ENCODE assay signal across 13 cellular contexts in genomic region chr10:95531994-95532399, GRCh38. TPM values are rescaled to one million over a fixed set of nuclear protein-coding genes. Genes with fewer than 3 reads are reported as not detected.
DNase-seq lines count a peak whose midpoint lies in the region; ATAC-seq, FAIRE-seq and TF ChIP-seq lines count a peak whose summit lies in the region.
"Had no signal": no experiment of that assay in that cellular context is flagged by ENCODE, and none has a peak within 500 bp of the region (broad histone marks: within the 10 kb centered on the region; RNA-seq: fewer than 3 reads in every experiment).

No MANE protein-coding gene starts in this region.

- no peaks in the 10 kb centered on the region for H3K36me3 Mint-ChIP-seq in activated CD4-positive, alpha-beta T cell treated with anti-CD3 and anti-CD28 coated beads, Interleukin-2, amount 10 ng/mL, durations not matched to agents 7 days and 5 days (ENCODE audit: low read depth)
- H3K36me3 Mint-ChIP-seq: activated naive CD4-positive, alpha-beta T cell treated with anti-CD3 and anti-CD28 coated beads, Interleukin-2, amount 50 U/mL, for 72 hours had no signal

- no peak overlapping the region for H3K4me3 Mint-ChIP-seq in activated CD4-positive, alpha-beta T cell treated with anti-CD3 and anti-CD28 coated beads, Interleukin-2, amount 10 ng/mL, durations not matched to agents 7 days and 5 days
- H3K4me3 Mint-ChIP-seq: stimulated activated naive CD8-positive, alpha-beta T cell treated with anti-CD3 and anti-CD28 coated beads, Interleukin-15, amount 100 ng/mL, for 72 hours had no signal

- no peaks in the 10 kb centered on the region for H4K20me1 ChIP-seq in Loucy (ENCODE audit: insufficient read depth, low read length, poor library complexity, severe bottlenecking)

- H3K27ac Mint-ChIP-seq in activated CD4-positive, alpha-beta T cell treated with anti-CD3 and anti-CD28 coated beads, Interleukin-2, amount 10 ng/mL, durations not matched to agents 7 days and 5 days: no peak overlapping the region
- H3K27ac Mint-ChIP-seq: progenitor cell of endocrine pancreas had no signal

- peak; percentile 83 for FAIRE-seq in GM12892 (lab: Jason Lieb, UNC)
- no peak for FAIRE-seq in HTR-8/SVneo (lab: Jason Lieb, UNC)

- H3K9me3 Mint-ChIP-seq in activated CD4-positive, alpha-beta T cell treated with anti-CD3 and anti-CD28 coated beads, Interleukin-2, amount 10 ng/mL, durations not matched to agents 7 days and 5 days: no peaks in the 10 kb centered on the region
- H3K9me3 Mint-ChIP-seq: activated naive CD4-positive, alpha-beta T cell treated with anti-CD3 and anti-CD28 coated beads, Interleukin-2, amount 50 U/mL, for 72 hours; stimulated activated naive CD8-positive, alpha-beta T cell treated with anti-CD3 and anti-CD28 coated beads, Interleukin-15, amount 100 ng/mL, for 72 hours had no signal

- TF ChIP-seq CTCF in Loucy (conservative IDR thresholded peaks at IDR 0.05; ENCODE audit: low read length) (no peak), psoas muscle (IDR thresholded peaks at IDR 0.05) (no peak)

- no peaks in the 10 kb centered on the region for H3K79me2 ChIP-seq in Loucy (ENCODE audit: insufficient read depth, low read length)

- no peak for ATAC-seq in psoas muscle
- ATAC-seq: activated naive CD4-positive, alpha-beta T cell treated with anti-CD3 and anti-CD28 coated beads, Interleukin-2, amount 50 U/mL, for 72 hours; stimulated activated naive CD8-positive, alpha-beta T cell treated with anti-CD3 and anti-CD28 coated beads, Interleukin-15, amount 100 ng/mL, for 72 hours had no signal

- H3K9me3 ChIP-seq in Loucy (ENCODE audit: insufficient read depth, low read depth, low read length) (no peaks in the 10 kb centered on the region), psoas muscle (no peaks in the 10 kb centered on the region)

- no peaks in the 10 kb centered on the region for H3F3A ChIP-seq in Loucy (ENCODE audit: low read depth)

- no peak for TF ChIP-seq POLR2A in GM12892 (IDR thresholded peaks at IDR 0.05; ENCODE audit: low read depth, low read length)

- no peaks in the 10 kb centered on the region for H3K27me3 Mint-ChIP-seq in activated CD4-positive, alpha-beta T cell treated with anti-CD3 and anti-CD28 coated beads, Interleukin-2, amount 10 ng/mL, durations not matched to agents 7 days and 5 days

- POLR2A ChIA-PET in activated CD4-positive, alpha-beta T cell treated with anti-CD3 and anti-CD28 coated beads, Interleukin-2, amount 10 ng/mL, durations not matched to agents 7 days and 5 days (lab: Charles Lee): no interaction called here

- no peaks in the 10 kb centered on the region for H3K9me2 ChIP-seq in Loucy (replicated peaks; ENCODE audit: low read depth, low read length)

- no peak overlapping the region for H3K9ac ChIP-seq in Loucy (ENCODE audit: low read depth, low read length, poor library complexity, severe bottlenecking)

- intact Hi-C loops in psoas muscle (cut with DNase I): no loop called here

- no peaks in the 10 kb centered on the region for H3K4me1 Mint-ChIP-seq in activated CD4-positive, alpha-beta T cell treated with anti-CD3 and anti-CD28 coated beads, Interleukin-2, amount 10 ng/mL, durations not matched to agents 7 days and 5 days
- H3K4me1 Mint-ChIP-seq: stimulated activated naive CD8-positive, alpha-beta T cell treated with anti-CD3 and anti-CD28 coated beads, Interleukin-15, amount 100 ng/mL, for 72 hours had no signal

- H3K4me3 ChIP-seq in Loucy (ENCODE audit: low read length, poor library complexity, severe bottlenecking) (no peak overlapping the region), psoas muscle (no peak overlapping the region)

- peak overlapping the region; percentile 60 for H3K4me2 ChIP-seq in Loucy (ENCODE audit: low read depth, low read length, poor library complexity, severe bottlenecking)

- H3K36me3 ChIP-seq in Loucy (ENCODE audit: insufficient read depth, low read length) (no peaks in the 10 kb centered on the region), psoas muscle (ENCODE audit: insufficient read depth in 1 of 2, low read depth in 1 of 2) (no peaks in the 10 kb centered on the region)

- DNase-seq in GM12892 (ENCODE audit: insufficient read length) (no peak), psoas muscle (no peak), NCI-H774 (lab: John Stamatoyannopoulos, UW) (no peak), HTR-8/SVneo (ENCODE audit: insufficient read length, low spot score) (no peak), NCI-H1436 treated with DMSO at 0.1 percent for 48 hours (lab: John Stamatoyannopoulos, UW) (no peak)
- no peak for DNase-seq in activated CD4-positive, alpha-beta T cell treated with anti-CD3 and anti-CD28 coated beads, Interleukin-2, amount 10 ng/mL, durations not matched to agents 7 days and 5 days
- DNase-seq: NCI-H2171; stimulated activated CD4-positive, alpha-beta T cell treated with anti-CD3 and anti-CD28 coated beads, Interleukin-4, amount 100 ng/mL, for 24 hours; stimulated activated naive CD8-positive, alpha-beta T cell treated with anti-CD3 and anti-CD28 coated beads, Interleukin-15, amount 100 ng/mL, for 72 hours had no signal

- CTCF ChIA-PET in activated CD4-positive, alpha-beta T cell treated with anti-CD3 and anti-CD28 coated beads, Interleukin-2, amount 10 ng/mL, durations not matched to agents 7 days and 5 days (lab: Charles Lee): no interaction called here

- H2AFZ ChIP-seq in Loucy (ENCODE audit: low read length): no peak overlapping the region

- H3K4me1 ChIP-seq in Loucy (ENCODE audit: insufficient read depth, low read length, poor library complexity, severe bottlenecking) (peaks cover 51% of the 10 kb centered on the region), psoas muscle (peaks cover 78% of the 10 kb centered on the region)

- WGBS in psoas muscle, 3 donors: 70 to 75% (median 70%) methylated on average over 2 of the region's 2 CpGs

- H3K27ac ChIP-seq in cingulate gyrus (ENCODE audit: low read depth, low read length) (peak overlapping the region; percentile 19), psoas muscle (peak overlapping the region; percentile 43)

- H3K27me3 ChIP-seq in Loucy (ENCODE audit: insufficient read depth, low read length, poor library complexity, severe bottlenecking) (no peaks in the 10 kb centered on the region), psoas muscle (ENCODE audit: insufficient read depth in 3 of 3, low read length in 2 of 3) (no peaks in the 10 kb centered on the region)

RNA-seq across cellular contexts. Expression of gene SORBS1, which starts 29.2 kb away (rescaled TPM):
- polyA plus RNA-seq in GM12892 (2012; ENCODE audit: missing spikeins): 2.2 TPM
- total RNA-seq in psoas muscle: 100 to 1,000 TPM in 3 of 4 donors, 10 to 100 TPM in 1; 71.1 to 306 (median 160) TPM
- polyA plus RNA-seq in psoas muscle: 100 to 1,000 TPM in 2 of 3 donors, 10 to 100 TPM in 1; 17.3 to 270 (median 121) TPM
- total RNA-seq in activated CD4-positive, alpha-beta T cell treated with anti-CD3 and anti-CD28 coated beads, Interleukin-2, amount 10 ng/mL, durations not matched to agents 7 days and 5 days: under 1 TPM; 0.56 to 0.74 TPM

Comparison
In these comparisons a context has a peak if more than half of its experiments do, and no peak if none do; other contexts are left out.
1. RNA of gene SORBS1, which starts 29.2 kb away (total RNA-seq): 71.1 to 306 TPM in psoas muscle; 0.56 to 0.74 TPM in activated CD4-positive, alpha-beta T cell treated with anti-CD3 and anti-CD28 coated beads, Interleukin-2, amount 10 ng/mL, durations not matched to agents 7 days and 5 days; every median in the first group is over 10 times any median in the second.